Comparison of ENCODE assay signal across 15 cellular contexts in the genomic region with DNA sequence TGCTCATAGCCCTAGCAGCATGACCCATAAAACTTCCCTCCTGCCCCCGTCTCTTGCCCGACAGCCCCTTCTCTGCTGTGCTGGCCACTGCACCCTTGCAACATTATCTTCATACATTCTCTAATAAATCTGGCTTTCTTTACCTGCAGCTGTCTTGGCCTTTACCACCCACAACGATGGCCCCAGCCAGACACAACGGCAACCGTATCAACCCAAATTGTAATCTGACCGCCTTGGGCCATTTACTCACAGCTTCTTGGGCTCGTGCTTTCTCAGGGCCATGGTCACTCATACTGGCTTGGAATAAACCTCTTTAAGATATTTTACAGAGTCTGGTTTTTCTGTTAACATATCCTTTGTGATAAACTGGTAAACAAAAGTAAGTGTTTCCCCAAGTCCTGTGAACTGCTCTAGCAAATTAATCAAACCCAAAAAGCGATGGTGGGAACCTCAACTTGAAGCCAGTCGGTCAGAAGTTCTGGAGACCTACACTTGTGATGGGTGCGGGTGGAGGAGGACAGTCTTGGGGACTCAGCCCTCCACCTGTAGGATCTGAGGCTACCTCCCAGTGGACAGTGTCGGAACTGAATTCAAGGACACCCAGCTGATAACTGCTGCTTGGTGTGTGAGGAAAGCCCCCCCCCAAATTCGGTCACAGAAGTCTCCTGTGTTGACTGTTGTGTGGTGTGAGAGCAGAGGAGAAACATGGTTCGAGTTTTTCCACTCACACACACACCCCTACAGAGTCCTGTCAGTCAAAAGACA.
A peak's percentile ranks its signal among the peaks of the same experiment; 100 is the strongest.
DNase-seq lines count a peak whose midpoint lies in the region; ATAC-seq, FAIRE-seq and TF ChIP-seq lines count a peak whose summit lies in the region.
"Had no signal": no experiment of that assay in that cellular context is flagged by ENCODE, and none has a peak within 500 bp of the region (broad histone marks: within the 10 kb centered on the region; RNA-seq: fewer than 3 reads in every experiment).

No MANE protein-coding gene starts in this region.

- BruUV-seq in HepG2 (replicated peaks; lab: Mats Ljungman, UMichigan) = no TSS peak

- H3K27ac ChIP-seq in HepG2 (ENCODE audit: extremely low read length, insufficient read depth, low read length) = no peak overlapping the region
- H3K27ac ChIP-seq in right lobe of liver = no peak overlapping the region
- H3K27ac ChIP-seq in thymus (ENCODE audit: low read depth) = peak overlapping the region; percentile 9
- H3K27ac ChIP-seq: dorsolateral prefrontal cortex, left lung, parathyroid adenoma had no signal

- no peak for TF ChIP-seq POLR2A in HepG2 (IDR thresholded peaks at IDR 0.05; ENCODE audit: insufficient read depth in 1 of 2, low read depth in 2 of 2, low read length in 2 of 2)
- TF ChIP-seq POLR2A in right lobe of liver (IDR thresholded peaks at IDR 0.05) = no peak

- no peak overlapping the region for H3K4me3 ChIP-seq in HepG2 (replicated peaks in 1 of 3; ENCODE audit: insufficient read depth in 1 of 3, low read depth in 2 of 3, low read length in 3 of 3)
- no peak overlapping the region for H3K4me3 ChIP-seq in right lobe of liver
- H3K4me3 ChIP-seq in bronchial epithelial cell (ENCODE audit: low read depth, low read length) = no peak overlapping the region
- no peak overlapping the region for H3K4me3 ChIP-seq in thymus (ENCODE audit: low read length)
- H3K4me3 ChIP-seq: dorsolateral prefrontal cortex, left lung had no signal

- in situ Hi-C loops in HepG2 (cut with HindIII; ENCODE audit: extremely low pct_ligation_motif_present, low pct_unique_long_range_greater_than_20kb) = loop anchor here (5.0 kb wide), 1 partner anchor 97 kb away; the partner anchor contains the start of gene KIAA1549

- TF ChIP-seq RAD21 in HepG2 (CRISPR knock-in tag; IDR thresholded peaks at IDR 0.05) = no peak

- H3K27me3 ChIP-seq in HepG2 (ENCODE audit: control insufficient read depth in 1 of 2, insufficient read depth in 2 of 2, low read length in 2 of 2) = no peaks in the 10 kb centered on the region
- H3K27me3 ChIP-seq in right lobe of liver = no peaks in the 10 kb centered on the region
- no peaks in the 10 kb centered on the region for H3K27me3 ChIP-seq in bronchial epithelial cell (ENCODE audit: control insufficient read depth, insufficient read depth, low read length)
- H3K27me3 ChIP-seq in thymus (ENCODE audit: control insufficient read depth, insufficient read depth) = no peaks in the 10 kb centered on the region
- H3K27me3 ChIP-seq: dorsolateral prefrontal cortex, left lung had no signal

- H3K4me1 ChIP-seq in HepG2 (ENCODE audit: insufficient read depth, low read length) = peaks cover 49% of the 10 kb centered on the region
- peaks cover 0 to 19% (median 2%) of the 10 kb centered on the region in 4 donors for H3K4me1 ChIP-seq in right lobe of liver
- no peaks in the 10 kb centered on the region for H3K4me1 ChIP-seq in thymus (ENCODE audit: control insufficient read depth, insufficient read depth, low read length)
- H3K4me1 ChIP-seq: left lung had no signal

- 87% methylated on average over 13 of the region's 13 CpGs for WGBS in HepG2 (ENCODE audit: low lambda C conversion rate)
- WGBS in right lobe of liver (ENCODE audit: insufficient coverage, low coverage, low lambda C conversion rate, missing lambda C conversion rate) = 74% methylated on average over 12 of the region's 13 CpGs
- WGBS in thymus = 94% methylated on average over 13 of the region's 13 CpGs

- H2AFZ ChIP-seq in HepG2 (ENCODE audit: low read length) = no peak overlapping the region

- TF ChIP-seq EP300 in HepG2 (IDR thresholded peaks at IDR 0.05; ENCODE audit: low read depth in 2 of 2, low read length in 2 of 2) (no peak), HepG2 (CRISPR knock-in tag; IDR thresholded peaks at IDR 0.05; ENCODE audit: borderline replicate concordance) (no peak)

- H3K9me3 ChIP-seq in HepG2 (ENCODE audit: low read length) (no peaks in the 10 kb centered on the region), right lobe of liver (no peaks in the 10 kb centered on the region), thymus (ENCODE audit: control insufficient read depth) (no peaks in the 10 kb centered on the region)
- H3K9me3 ChIP-seq: left lung had no signal

- H4K20me1 ChIP-seq in HepG2 (ENCODE audit: insufficient read depth, low read length) = no peaks in the 10 kb centered on the region

- H3K36me3 ChIP-seq in HepG2 (replicated peaks in 1 of 2; ENCODE audit: control insufficient read depth in 1 of 2, insufficient read depth in 2 of 2, low read length in 2 of 2) (0 out of 5 replicates have a peak, but pooled peaks cover 0 to 4% of the 10 kb centered on the region in 2 experiments), right lobe of liver (no peaks in the 10 kb centered on the region), bronchial epithelial cell (ENCODE audit: control insufficient read depth, insufficient read depth, low read length) (no peaks in the 10 kb centered on the region), thymus (ENCODE audit: control insufficient read depth, insufficient read depth) (no peaks in the 10 kb centered on the region)
- H3K36me3 ChIP-seq: left lung had no signal

- DNase-seq in HepG2 (ENCODE audit: low spot score) (no peak), right lobe of liver (no peak), NAMALWA (ENCODE audit: low spot score) (peak; percentile 17), bronchial epithelial cell (ENCODE audit: low read depth) (no peak), NCI-H146 treated with DMSO at 0.1 percent for 48 hours (lab: John Stamatoyannopoulos, UW; ENCODE audit: unreplicated experiment) (no peak)
- no peak for DNase-seq in stimulated activated CD4-positive, alpha-beta T cell treated with anti-CD3 and anti-CD28 coated beads, Interleukin-2, amount 100 ng/mL, for 48 hours
- DNase-seq: aorta, C1 segment of cervical spinal cord, dorsolateral prefrontal cortex, left lung, T-helper 9 cell had no signal

- FAIRE-seq in HepG2 (lab: Jason Lieb, UNC) (no peak), bronchial epithelial cell (lab: Jason Lieb, UNC) (no peak)
- FAIRE-seq: GM12891 had no signal

- TF ChIP-seq CTCF in HepG2 (CRISPR knock-in tag; IDR thresholded peaks at IDR 0.05) (peak; percentile 23; the same call in 1 of the 2 replicates), right lobe of liver (IDR thresholded peaks at IDR 0.05) (no peak), bronchial epithelial cell (IDR thresholded peaks at IDR 0.05; ENCODE audit: insufficient read depth, low read length, severe bottlenecking) (peak; percentile 10)

- H3K9ac ChIP-seq in HepG2 (ENCODE audit: insufficient read depth, low read depth, low read length) = no peak overlapping the region
- H3K9ac ChIP-seq: parathyroid adenoma had no signal

- POLR2A ChIA-PET in HepG2 (lab: Yijun Ruan, JAX) = no interaction called here

- CTCF ChIA-PET in HepG2 (lab: Yijun Ruan, JAX; ENCODE audit: low intra/inter-chr PET ratio, low total read pairs) = interaction anchor here (1.1 to 1.5 kb wide), 2 partner anchors 132 to 189 kb away, joined by 3 to 4 read pairs; no protein-coding TSS in a partner anchor

- peak; percentile 57 for ATAC-seq in HepG2
- no peak for ATAC-seq in right lobe of liver
- no peak for ATAC-seq in HG03196 (IDR thresholded peaks at IDR 0.05; ENCODE audit: unreplicated experiment)

- no peaks in the 10 kb centered on the region for H3K79me2 ChIP-seq in HepG2 (ENCODE audit: insufficient read depth, low read length)

- H3K4me2 ChIP-seq in HepG2 (ENCODE audit: low read depth, low read length) = no peak overlapping the region

- intact Hi-C loops in HepG2 (cut with micrococcal nuclease; ENCODE audit: unreplicated experiment) = loop anchor here (1.0 kb wide), 2 partner anchors 96 to 190 kb away; partner anchors contain the start of gene KIAA1549
- intact Hi-C loops in right lobe of liver (cut with DNase I) = no loop called here

TF ChIP-seq in HepG2, 621 proteins besides CTCF, POLR2A, EP300 and RAD21:
- TF ChIP-seq SATB2 (CRISPR knock-in tag; IDR thresholded peaks at IDR 0.05) (no peak), FOXC1 (CRISPR knock-in tag; IDR thresholded peaks at IDR 0.05; ENCODE audit: borderline replicate concordance) (no peak), MAFK (conservative IDR thresholded peaks at IDR 0.05 in 1 of 2, IDR thresholded peaks at IDR 0.05 in 1 of 2; ENCODE audit: low read length in 2 of 2) (no peak), ZNF674 (CRISPR knock-in tag; IDR thresholded peaks at IDR 0.05; ENCODE audit: low read depth) (no peak), SUZ12 (IDR thresholded peaks at IDR 0.05; ENCODE audit: low read depth, low read length) (no peak), ZNF547 (CRISPR knock-in tag; IDR thresholded peaks at IDR 0.05) (no peak), HNF4A (CRISPR knock-in tag; IDR thresholded peaks at IDR 0.05) (no peak), ZNF121 (CRISPR knock-in tag; IDR thresholded peaks at IDR 0.05) (no peak), IKZF4 (CRISPR knock-in tag; IDR thresholded peaks at IDR 0.05; ENCODE audit: borderline replicate concordance, low read depth, not compliant biosample characterization) (no peak), ZFYVE20 (CRISPR knock-in tag; IDR thresholded peaks at IDR 0.05; ENCODE audit: borderline replicate concordance, low read depth) (no peak), ZNF343 (CRISPR knock-in tag; IDR thresholded peaks at IDR 0.05) (no peak), FOXO1 (CRISPR knock-in tag; IDR thresholded peaks at IDR 0.05) (no peak)
- TF ChIP-seq, protein P1, sequence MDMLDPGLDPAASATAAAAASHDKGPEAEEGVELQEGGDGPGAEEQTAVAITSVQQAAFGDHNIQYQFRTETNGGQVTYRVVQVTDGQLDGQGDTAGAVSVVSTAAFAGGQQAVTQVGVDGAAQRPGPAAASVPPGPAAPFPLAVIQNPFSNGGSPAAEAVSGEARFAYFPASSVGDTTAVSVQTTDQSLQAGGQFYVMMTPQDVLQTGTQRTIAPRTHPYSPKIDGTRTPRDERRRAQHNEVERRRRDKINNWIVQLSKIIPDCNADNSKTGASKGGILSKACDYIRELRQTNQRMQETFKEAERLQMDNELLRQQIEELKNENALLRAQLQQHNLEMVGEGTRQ (IDR thresholded peaks at IDR 0.05; ENCODE audit: low read depth, low read length) = no peak
- TF ChIP-seq, protein P1 (CRISPR knock-in tag; IDR thresholded peaks at IDR 0.05; ENCODE audit: borderline replicate concordance) = no peak

Comparison
In these comparisons a context has a peak if more than half of its experiments do, and no peak if none do; other contexts are left out.
1. CTCF ChIP-seq: peak in HepG2 (single experiment) and bronchial epithelial cell (single experiment); none in right lobe of liver (0 of 4).